ENCODE assay signal across 11 cellular contexts in genomic region chr2:9897796-9898195, GRCh38. TPM values are rescaled to one million over a fixed set of nuclear protein-coding genes. Genes with fewer than 3 reads are reported as not detected.
DNase-seq lines count a peak whose midpoint lies in the region; ATAC-seq and TF ChIP-seq lines count a peak whose summit lies in the region.
"Had no signal": no experiment of that assay in that cellular context is flagged by ENCODE, and none has a peak within 500 bp of the region (broad histone marks: within the 10 kb centered on the region; RNA-seq: fewer than 3 reads in every experiment).

No MANE protein-coding gene starts in this region.

- no peaks in the 10 kb centered on the region for H3K9me3 Mint-ChIP-seq in T-cell

- H3K9me3 ChIP-seq in sigmoid colon, result no peaks in the 10 kb centered on the region
- H3K9me3 ChIP-seq: right lobe of liver had no signal

- H3K4me3 ChIP-seq in H7 (ENCODE audit: insufficient read depth, low read depth, low read length) (no peak overlapping the region), fibroblast of the aortic adventitia (ENCODE audit: low read depth, low read length) (no peak overlapping the region), sigmoid colon (no peak overlapping the region)
- H3K4me3 ChIP-seq: right lobe of liver had no signal

- DNase-seq in H7 (peak; percentile 35), RWPE1 (ENCODE audit: low spot score) (no peak), fibroblast of the aortic adventitia (ENCODE audit: low read depth) (peak; percentile 20), sigmoid colon (no peak), NCI-H2081 treated with DMSO at 0.1 percent for 48 hours (lab: John Stamatoyannopoulos, UW) (no peak), NCI-H146 (lab: John Stamatoyannopoulos, UW) (no peak), middle frontal gyrus (ENCODE audit: extremely low spot score, low spot score) (no peak), T-cell (no peak)
- DNase-seq: DMS79, NCI-H2107, right lobe of liver had no signal

- TF ChIP-seq EP300 in sigmoid colon (IDR thresholded peaks at IDR 0.05), result no peak

- intact Hi-C loops in sigmoid colon (cut with DNase I), result no loop called here

- peaks cover 15 to 31% (median 19%) of the 10 kb centered on the region in 3 donors for H3K4me1 Mint-ChIP-seq in T-cell

- no peak overlapping the region for H3K27ac Mint-ChIP-seq in T-cell

- H3K36me3 Mint-ChIP-seq in T-cell, result peaks cover 34% of the 10 kb centered on the region

- POLR2A ChIA-PET in RWPE1 (lab: Yijun Ruan, JAX; ENCODE audit: low non-redundant PET), result no interaction called here
- POLR2A ChIA-PET in T-cell (lab: Charles Lee), result no interaction called here

- H3K27ac ChIP-seq in RWPE1 (peak overlapping the region; percentile 84), sigmoid colon (peak overlapping the region in 3 of 4 donors; percentile 42 to 55 (median 44))
- H3K27ac ChIP-seq: right lobe of liver had no signal

- no peak overlapping the region for H3K4me3 Mint-ChIP-seq in T-cell

- CTCF ChIA-PET in RWPE1 (lab: Yijun Ruan, JAX) (interaction anchor here (0.7 kb wide), 1 partner anchor 149 kb away, joined by 3 read pairs; no protein-coding TSS in a partner anchor), T-cell (lab: Charles Lee) (no interaction called here)

- H3K27me3 ChIP-seq in H7 (ENCODE audit: control insufficient read depth, insufficient read depth, low read length) (no peaks in the 10 kb centered on the region), sigmoid colon (no peaks in the 10 kb centered on the region)
- H3K27me3 ChIP-seq: right lobe of liver had no signal

- ATAC-seq in T-cell (replicated peaks in 1 of 4), result no peak

- no peak for TF ChIP-seq CTCF in RWPE1 (conservative IDR thresholded peaks at IDR 0.05; ENCODE audit: low read depth)
- TF ChIP-seq CTCF in fibroblast of the aortic adventitia (IDR thresholded peaks at IDR 0.05; ENCODE audit: insufficient read depth, low read length), result no peak
- TF ChIP-seq CTCF in sigmoid colon (IDR thresholded peaks at IDR 0.05), result no peak

- no peak for TF ChIP-seq POLR2A in sigmoid colon (IDR thresholded peaks at IDR 0.05)

- no peaks in the 10 kb centered on the region for H3K36me3 ChIP-seq in H7 (replicated peaks; ENCODE audit: control insufficient read depth, insufficient read depth, low read length)
- no peaks in the 10 kb centered on the region for H3K36me3 ChIP-seq in sigmoid colon
- H3K36me3 ChIP-seq: right lobe of liver had no signal

- no peaks in the 10 kb centered on the region for H3K27me3 Mint-ChIP-seq in T-cell

- H3K4me1 ChIP-seq in sigmoid colon, result peaks cover 0 to 24% (median 18%) of the 10 kb centered on the region in 4 donors

- 69 to 92% methylated on average over 2 of the region's 2 CpGs for WGBS in sigmoid colon, 2 donors

RNA-seq across cellular contexts. Expression of gene GRHL1, which starts 53.7 kb away (rescaled TPM):
- total RNA-seq in H7 (2014; rRNA removed; shearing (Covaris generic)), result 0.30 and 1.2 TPM in 2 replicates
- 1.3 TPM in 1 of 2 replicates, not detected in the other for total RNA-seq in fibroblast of the aortic adventitia (ENCODE audit: low replicate concordance)
- total RNA-seq in sigmoid colon, result 1 to 10 TPM; 1.4 to 4.2 (median 2.5) TPM
- under 1 TPM; under 0.01 to 0.55 (median 0.46) TPM for polyA plus RNA-seq in sigmoid colon
- under 1 TPM; 0.07 to 0.61 (median 0.43) TPM for total RNA-seq in T-cell

RNA-seq across cellular contexts. Expression of gene TAF1B, which starts 54.5 kb away (rescaled TPM):
- total RNA-seq in H7 (2014; rRNA removed; shearing (Covaris generic)), result 27.9 and 33.2 TPM in 2 replicates
- total RNA-seq in fibroblast of the aortic adventitia (ENCODE audit: low replicate concordance) (44.0 and 49.3 TPM in 2 replicates), sigmoid colon (10 to 100 TPM; 10.3 to 14.5 (median 12.2) TPM), T-cell (10 to 100 TPM in 4 of 5 donors, 1 to 10 TPM in 1; 9.2 to 21.7 (median 15.2) TPM)
- polyA plus RNA-seq in sigmoid colon, result 10 to 100 TPM in 1 of 3 donors, 1 to 10 TPM in 2; 2.3 to 19.8 (median 6.7) TPM

Comparison
In these comparisons a context has a peak if more than half of its experiments do, and no peak if none do; other contexts are left out.
1. DNase-seq: peak in H7 (single experiment) and fibroblast of the aortic adventitia (single experiment); none in RWPE1 (single experiment), sigmoid colon (single experiment), NCI-H2081 treated with DMSO at 0.1 percent for 48 hours (single experiment), NCI-H146 (single experiment), middle frontal gyrus (single experiment) and T-cell (0 of 34).